Comparison of ENCODE assay signal across 10 cellular contexts in the genomic region with DNA sequence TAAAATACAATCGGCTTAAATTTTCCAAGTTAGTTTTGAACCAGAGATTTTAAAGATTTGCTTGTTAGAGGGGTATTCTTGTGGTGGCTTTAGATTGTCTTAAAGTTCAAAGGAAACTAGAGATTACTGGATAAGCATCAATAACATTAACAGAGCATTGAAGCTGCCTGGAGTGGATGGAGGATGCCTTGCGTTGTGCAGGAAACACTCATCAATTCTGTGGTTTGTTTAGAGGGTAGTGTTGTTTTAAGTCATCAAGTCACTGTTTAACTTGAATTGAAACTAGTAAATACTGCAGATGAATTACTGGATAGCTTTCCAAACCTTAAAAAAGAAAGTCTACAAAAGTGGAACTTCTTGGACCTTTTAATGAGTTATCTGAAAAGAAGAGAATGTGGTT.
DNase-seq lines count a peak whose midpoint lies in the region; ATAC-seq lines count a peak whose summit lies in the region.
"Had no signal": no experiment of that assay in that cellular context is flagged by ENCODE, and none has a peak within 500 bp of the region (broad histone marks: within the 10 kb centered on the region; RNA-seq: fewer than 3 reads in every experiment).

No MANE protein-coding gene starts in this region.

- H3K27ac Mint-ChIP-seq in T-helper 17 cell: peak overlapping the region; percentile 98

- peak; percentile 49 to 51 for ATAC-seq in activated T-cell treated with anti-CD3 and anti-CD28 coated beads, Interleukin-2, amount 50 U/mL, for 4 hours
- ATAC-seq in HG02870 (IDR thresholded peaks at IDR 0.05; ENCODE audit: unreplicated experiment) (peak; percentile 48), T-helper 17 cell (peak; percentile 85), left colon (no peak)

- peaks cover 95% of the 10 kb centered on the region for H3K4me1 Mint-ChIP-seq in activated T-cell treated with anti-CD3 and anti-CD28 coated beads, Interleukin-2, amount 50 U/mL, for 4 hours (ENCODE audit: low read depth)
- H3K4me1 Mint-ChIP-seq in T-helper 17 cell: peaks cover 77% of the 10 kb centered on the region

- intact Hi-C loops in left colon (cut with DNase I, micrococcal nuclease): no loop called here

- DNase-seq in activated T-cell treated with anti-CD3 and anti-CD28 coated beads, Interleukin-2, amount 50 U/mL, for 4 hours: no peak
- DNase-seq in activated T-cell treated with anti-CD3 and anti-CD28 coated beads, Interleukin-2, amount 50 U/mL, for 1 hour: no peak
- no peak for DNase-seq in T-helper 17 cell
- DNase-seq in stimulated activated naive CD4-positive, alpha-beta T cell (lab: John Stamatoyannopoulos, UW): peak in 4 of 6 experiments; percentile 12 to 36 (median 13)
- DNase-seq in NK-92 (lab: John Stamatoyannopoulos, UW; ENCODE audit: unreplicated experiment): no peak
- no peak for DNase-seq in ureter (ENCODE audit: low spot score)
- no peak for DNase-seq in left colon
- DNase-seq: NCI-H774 had no signal

- no peaks in the 10 kb centered on the region for H3K27me3 Mint-ChIP-seq in activated T-cell treated with anti-CD3 and anti-CD28 coated beads, Interleukin-2, amount 50 U/mL, for 4 hours (ENCODE audit: low read depth)
- no peaks in the 10 kb centered on the region for H3K27me3 Mint-ChIP-seq in T-helper 17 cell

- no peaks in the 10 kb centered on the region for H3K9me3 ChIP-seq in T-helper 17 cell (ENCODE audit: control insufficient read depth, low read length, poor library complexity, severe bottlenecking)

- peaks cover 38% of the 10 kb centered on the region for H3K36me3 Mint-ChIP-seq in activated T-cell treated with anti-CD3 and anti-CD28 coated beads, Interleukin-2, amount 50 U/mL, for 4 hours (ENCODE audit: insufficient read depth)
- peaks cover 11% of the 10 kb centered on the region for H3K36me3 Mint-ChIP-seq in T-helper 17 cell (ENCODE audit: low read depth)

- H3K4me3 Mint-ChIP-seq in activated T-cell treated with anti-CD3 and anti-CD28 coated beads, Interleukin-2, amount 50 U/mL, for 4 hours: peak overlapping the region; percentile 70
- peak overlapping the region; percentile 84 for H3K4me3 Mint-ChIP-seq in T-helper 17 cell
- H3K4me3 Mint-ChIP-seq: nephron had no signal

- H3K9me3 Mint-ChIP-seq in activated T-cell treated with anti-CD3 and anti-CD28 coated beads, Interleukin-2, amount 50 U/mL, for 4 hours: no peaks in the 10 kb centered on the region
- H3K9me3 Mint-ChIP-seq: nephron had no signal

Comparison
In these comparisons a context has a peak if more than half of its experiments do, and no peak if none do; other contexts are left out.
1. DNase-seq: peak in stimulated activated naive CD4-positive, alpha-beta T cell (4 of 6); none in activated T-cell treated with anti-CD3 and anti-CD28 coated beads, Interleukin-2, amount 50 U/mL, for 4 hours (single experiment), activated T-cell treated with anti-CD3 and anti-CD28 coated beads, Interleukin-2, amount 50 U/mL, for 1 hour (single experiment), T-helper 17 cell (0 of 3), NK-92 (single experiment), ureter (single experiment) and left colon (0 of 2).